Comparison of ENCODE assay signal across 18 cellular contexts in genomic region chr3:38226273-38226672, GRCh38. TPM values are rescaled to one million over a fixed set of nuclear protein-coding genes. Genes with fewer than 3 reads are reported as not detected.
DNase-seq lines count a peak whose midpoint lies in the region; ATAC-seq and TF ChIP-seq lines count a peak whose summit lies in the region.
"Had no signal": no experiment of that assay in that cellular context is flagged by ENCODE, and none has a peak within 500 bp of the region (broad histone marks: within the 10 kb centered on the region; RNA-seq: fewer than 3 reads in every experiment).

No MANE protein-coding gene starts in this region.

- POLR2A ChIA-PET in PC-3 (lab: Charles Lee; ENCODE audit: unreplicated experiment) = no interaction called here

- H3F3A ChIP-seq in PC-3 (ENCODE audit: low read length, unreplicated experiment) = no peaks in the 10 kb centered on the region

- no peak overlapping the region; the same call in 1 of the 2 replicates for H3K27ac ChIP-seq in PC-3 (ENCODE audit: low read length)
- no peak overlapping the region for H3K27ac ChIP-seq in tibial artery
- H3K27ac ChIP-seq: SK-N-MC, stomach had no signal

- no peaks in the 10 kb centered on the region for H3K9me2 ChIP-seq in PC-3 (replicated peaks; ENCODE audit: low read length)

- H3K4me1 ChIP-seq in PC-3 (ENCODE audit: insufficient read depth, low read length) = peaks cover 46% of the 10 kb centered on the region
- peaks cover 0 to 16% (median 4%) of the 10 kb centered on the region in 4 donors for H3K4me1 ChIP-seq in tibial artery

- H3K4me2 ChIP-seq in PC-3 (ENCODE audit: low read length) = no peak overlapping the region

- H3K27me3 ChIP-seq in PC-3 (ENCODE audit: low read length) (no peaks in the 10 kb centered on the region), tibial artery (no peaks in the 10 kb centered on the region)
- H3K27me3 ChIP-seq: stomach had no signal

- H3K4me3 ChIP-seq in PC-3 (ENCODE audit: low read length) = no peak overlapping the region
- no peak overlapping the region for H3K4me3 ChIP-seq in cardiac fibroblast (replicated peaks in 1 of 2; ENCODE audit: low read depth in 2 of 2, low read length in 2 of 2)
- no peak overlapping the region for H3K4me3 ChIP-seq in tibial artery
- H3K4me3 ChIP-seq: SK-N-MC, stomach had no signal

- H3K9ac ChIP-seq in PC-3 (ENCODE audit: low read length) = no peak overlapping the region

- intact Hi-C loops in PC-3 (cut with micrococcal nuclease) = no loop called here
- intact Hi-C loops in tibial artery (cut with DNase I; ENCODE audit: low total_unique reads) = no loop called here

- DNase-seq in ELR (ENCODE audit: low read depth) (peak; percentile 83), PC-3 (peak; percentile 69), cardiac fibroblast (ENCODE audit: low read depth in 2 of 2) (peak; percentile 10 to 74), non-pigmented ciliary epithelial cell (ENCODE audit: low read depth) (peak; percentile 23), HuH-7.5 (ENCODE audit: low spot score) (no peak), middle frontal gyrus (ENCODE audit: extremely low spot score, low spot score) (no peak), tibial artery (no peak)
- no peak for DNase-seq in activated naive CD4-positive, alpha-beta T cell (lab: John Stamatoyannopoulos, UW)
- DNase-seq: activated CD8-positive, alpha-beta memory T cell treated with anti-CD3 and anti-CD28 coated beads for 24 hours; activated effector memory CD4-positive, alpha-beta T cell treated with Interleukin-2 at 50 U/mL for 16 hours; aorta; DMS 273 treated with DMSO at 0.1 percent for 48 hours; NCI-H1694; NCI-H510A; stomach had no signal

- peaks cover 73% of the 10 kb centered on the region for H3K36me3 ChIP-seq in PC-3 (ENCODE audit: low read depth, low read length)
- peaks cover 30 to 44% (median 38%) of the 10 kb centered on the region in 3 donors for H3K36me3 ChIP-seq in tibial artery

- H4K20me1 ChIP-seq in PC-3 (ENCODE audit: low read length) = 0 out of 2 replicates have a peak, but pooled peaks cover 2% of the 10 kb centered on the region

- CTCF ChIA-PET in PC-3 (lab: Charles Lee) = interaction anchor here (0.6 kb wide), 1 partner anchor 24 kb away, joined by 3 read pairs; no protein-coding TSS in a partner anchor

- no TSS peak for BruUV-seq in PC-3 (replicated peaks; lab: Mats Ljungman, UMichigan)

- 0 out of 2 replicates have a peak, but pooled peaks cover 4% of the 10 kb centered on the region for H3K79me2 ChIP-seq in PC-3 (ENCODE audit: low read length)

- TF ChIP-seq CTCF in PC-3 (conservative IDR thresholded peaks at IDR 0.05; ENCODE audit: low read depth, low read length) = no peak
- no peak for TF ChIP-seq CTCF in cardiac fibroblast (IDR thresholded peaks at IDR 0.05; ENCODE audit: low read depth, low read length)
- no peak for TF ChIP-seq CTCF in tibial artery (IDR thresholded peaks at IDR 0.05)

- H2AFZ ChIP-seq in PC-3 (ENCODE audit: low read length) = no peak overlapping the region

- H3K9me3 ChIP-seq in PC-3 (ENCODE audit: low read length) (no peaks in the 10 kb centered on the region), tibial artery (no peaks in the 10 kb centered on the region)
- H3K9me3 ChIP-seq: stomach had no signal

- ATAC-seq in PC-3 = peak; percentile 63

RNA-seq across cellular contexts. Expression of gene SLC22A13, which starts 39.3 kb away (rescaled TPM):
- total RNA-seq in PC-3 (2014; rRNA removed) = 0.73 TPM in 1 of 2 replicates, not detected in the other

RNA-seq across cellular contexts. Expression of gene SLC22A14, which starts 55.8 kb away (rescaled TPM):
- 0.07 TPM in 1 of 2 replicates, not detected in the other for total RNA-seq in PC-3 (2014; rRNA removed)
- total RNA-seq: B cell, dermis microvascular lymphatic vessel endothelial cell, stomach had no signal

Comparison
In these comparisons a context has a peak if more than half of its experiments do, and no peak if none do; other contexts are left out.
1. DNase-seq: peak in ELR (single experiment), PC-3 (single experiment), cardiac fibroblast (2 of 2) and non-pigmented ciliary epithelial cell (single experiment); none in HuH-7.5 (single experiment), middle frontal gyrus (single experiment), tibial artery (0 of 2) and activated naive CD4-positive, alpha-beta T cell (0 of 4).